In the genomic region with DNA sequence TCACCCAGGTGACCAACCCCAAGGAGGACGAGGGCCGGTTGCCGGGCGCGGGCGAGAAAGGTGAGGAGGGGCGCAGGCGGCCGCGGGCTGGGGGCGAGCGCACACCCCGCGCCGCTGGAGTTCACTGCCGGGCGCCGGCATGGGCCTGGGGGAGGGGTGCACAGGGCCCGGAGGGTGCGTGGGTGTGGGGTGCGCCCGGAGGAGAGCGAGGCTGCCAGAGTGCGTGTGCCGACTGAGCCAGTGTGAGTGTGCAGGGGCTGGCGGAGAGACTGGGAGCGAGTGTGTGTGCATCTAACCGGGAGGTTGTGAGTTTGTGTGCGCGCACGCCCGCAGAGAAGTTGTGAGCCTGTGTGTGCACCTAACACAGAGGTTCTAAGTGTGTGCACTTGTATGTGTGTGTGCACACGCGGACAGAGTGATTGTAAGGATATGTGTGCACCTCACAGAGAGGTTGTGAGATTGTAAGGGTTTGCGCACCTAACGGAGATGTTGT, we compare ENCODE assay signal across 8 cellular contexts. TPM values are rescaled to one million over a fixed set of nuclear protein-coding genes. Genes with fewer than 3 reads are reported as not detected.
A peak's percentile ranks its signal among the peaks of the same experiment; 100 is the strongest.
DNase-seq lines count a peak whose midpoint lies in the region; ATAC-seq and TF ChIP-seq lines count a peak whose summit lies in the region.

No MANE protein-coding gene starts in this region.

- no peaks in the 10 kb centered on the region for H3K9me2 ChIP-seq in hepatocyte (replicated peaks; ENCODE audit: insufficient read depth)

- TF ChIP-seq POLR2A in GM18505 (IDR thresholded peaks at IDR 0.05; ENCODE audit: borderline replicate concordance, extremely low read depth, insufficient read depth, insufficient read length), result no peak

- intact Hi-C loops in Calu3 (cut with micrococcal nuclease; ENCODE audit: unreplicated experiment), result no loop called here

- CTCF ChIA-PET in Calu3 (lab: Charles Lee), result no interaction called here

- peaks cover 32% of the 10 kb centered on the region for H3K36me3 Mint-ChIP-seq in Calu3 (ENCODE audit: insufficient read depth, unreplicated experiment)

- H3K27me3 Mint-ChIP-seq in Calu3 (ENCODE audit: unreplicated experiment), result no peaks in the 10 kb centered on the region

- H3K4me1 ChIP-seq in NT2/D1 (ENCODE audit: insufficient read depth, insufficient read length), result peaks cover 18% of the 10 kb centered on the region
- peaks cover 23% of the 10 kb centered on the region for H3K4me1 ChIP-seq in hepatocyte (ENCODE audit: insufficient read depth)

- peaks cover 5% of the 10 kb centered on the region; the same call in 1 of the 2 replicates for H3K9me3 ChIP-seq in NT2/D1 (ENCODE audit: insufficient read depth, low read length)
- H3K9me3 ChIP-seq in hepatocyte (ENCODE audit: low read depth), result no peaks in the 10 kb centered on the region

- peak overlapping the region; percentile 92 for H3K4me2 ChIP-seq in hepatocyte

- peak overlapping the region; percentile 73 for H3K9ac ChIP-seq in NT2/D1 (ENCODE audit: insufficient read length, low read depth)

- WGBS in hepatocyte (ENCODE audit: low lambda C conversion rate, missing lambda C conversion rate), result 8% methylated on average over 27 of the region's 36 CpGs

- H4K20me1 ChIP-seq in hepatocyte (ENCODE audit: insufficient read depth, poor library complexity, severe bottlenecking), result peaks cover 12% of the 10 kb centered on the region

- H3K9me3 Mint-ChIP-seq in Calu3 (ENCODE audit: low read depth, unreplicated experiment), result no peaks in the 10 kb centered on the region

- ATAC-seq in HG02588 (IDR thresholded peaks at IDR 0.05; ENCODE audit: unreplicated experiment) (no peak), GM21737 (IDR thresholded peaks at IDR 0.05; ENCODE audit: unreplicated experiment) (no peak), GM18505 (IDR thresholded peaks at IDR 0.05; ENCODE audit: unreplicated experiment) (no peak)

- H3K4me3 ChIP-seq in NT2/D1 (ENCODE audit: insufficient read length, low read depth) (peak overlapping the region; percentile 88), hepatocyte (peak overlapping the region; percentile 82), retinal pigment epithelial cell (ENCODE audit: low read length) (peak overlapping the region; percentile 57)

- peak overlapping the region; percentile 70 for H3K27ac ChIP-seq in hepatocyte

- H3K36me3 ChIP-seq in NT2/D1 (ENCODE audit: insufficient read depth, insufficient read length, low read length) (peaks cover 5% of the 10 kb centered on the region), hepatocyte (replicated peaks; ENCODE audit: insufficient read depth, low read depth) (no peaks in the 10 kb centered on the region)

- H3K79me2 ChIP-seq in hepatocyte, result peaks cover 69% of the 10 kb centered on the region

- H3K4me1 Mint-ChIP-seq in Calu3 (ENCODE audit: low read depth, unreplicated experiment), result peaks cover 48% of the 10 kb centered on the region

- H2AFZ ChIP-seq in hepatocyte, result peak overlapping the region; percentile 70

- BruUV-seq in Calu3 (replicated peaks; lab: Mats Ljungman, UMichigan), result TSS peak; percentile 15

- H3K27me3 ChIP-seq in NT2/D1 (ENCODE audit: insufficient read depth, insufficient read length), result no peaks in the 10 kb centered on the region
- H3K27me3 ChIP-seq in hepatocyte, result no peaks in the 10 kb centered on the region

- peak overlapping the region; percentile 95 for H3K4me3 Mint-ChIP-seq in Calu3 (ENCODE audit: low read depth, unreplicated experiment)

- DNase-seq in Calu3, result peak; percentile 41
- no peak for DNase-seq in NT2/D1 (ENCODE audit: low read depth, low spot score)
- peak; percentile 42 for DNase-seq in amniotic epithelial cell (ENCODE audit: low read depth)
- peak; percentile 79 for DNase-seq in hepatocyte (ENCODE audit: low spot score)
- no peak for DNase-seq in retinal pigment epithelial cell (ENCODE audit: low read depth)

- TF ChIP-seq CTCF in Calu3 (IDR thresholded peaks at IDR 0.05; ENCODE audit: unreplicated experiment) (no peak), hepatocyte (IDR thresholded peaks at IDR 0.05; ENCODE audit: poor library complexity) (no peak), retinal pigment epithelial cell (conservative IDR thresholded peaks at IDR 0.05; ENCODE audit: low read depth, low read length) (no peak)

- peak overlapping the region; percentile 57 for H3K27ac Mint-ChIP-seq in Calu3 (ENCODE audit: unreplicated experiment)

RNA-seq across cellular contexts. Expression of gene CTDSPL, which starts 0.6 kb away (rescaled TPM):
- total RNA-seq in Calu3 (2022), result 55.2 and 81.9 TPM in 2 replicates
- 32.1 and 33.7 TPM in 2 replicates for total RNA-seq in hepatocyte
- polyA plus RNA-seq in hepatocyte, result 29.2 and 39.9 TPM in 2 replicates

Comparison
In these comparisons a context has a peak if more than half of its experiments do, and no peak if none do; other contexts are left out.
1. DNase-seq: peak in Calu3 (single experiment), amniotic epithelial cell (single experiment) and hepatocyte (single experiment); none in NT2/D1 (single experiment) and retinal pigment epithelial cell (single experiment).
2. Peak in every context shown above with its lines, with median percentiles within 50 percentile points of each other: H3K4me3 ChIP-seq.